21 cellular contexts compared by ENCODE assay signal in the genomic region with DNA sequence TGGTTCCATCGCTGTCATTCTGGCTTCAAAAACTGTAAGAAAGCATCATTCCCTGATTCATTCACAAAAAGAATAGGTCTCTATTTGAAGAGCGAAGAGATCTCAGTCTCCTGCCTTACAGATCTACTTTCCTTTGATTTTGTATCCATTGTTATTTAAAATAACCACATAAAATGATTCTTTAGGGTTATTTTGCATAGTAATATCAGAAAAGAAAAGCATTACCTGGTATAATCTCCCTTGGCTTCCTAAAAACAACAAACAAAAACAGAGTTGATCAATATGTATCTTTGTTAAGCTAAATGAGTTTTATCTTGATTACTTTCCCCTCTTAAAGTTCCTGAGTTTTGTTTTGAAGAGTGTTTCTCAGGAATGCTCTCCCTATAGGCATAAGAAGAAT.
DNase-seq lines count a peak whose midpoint lies in the region; ATAC-seq and TF ChIP-seq lines count a peak whose summit lies in the region.
"Had no signal": no experiment of that assay in that cellular context is flagged by ENCODE, and none has a peak within 500 bp of the region (broad histone marks: within the 10 kb centered on the region; RNA-seq: fewer than 3 reads in every experiment).

No MANE protein-coding gene starts in this region.

- H3K27me3 ChIP-seq in left ventricle myocardium inferior (ENCODE audit: low read depth) (no peaks in the 10 kb centered on the region), colonic mucosa (no peaks in the 10 kb centered on the region), mucosa of rectum (ENCODE audit: control insufficient read depth in 2 of 2, insufficient read depth in 2 of 2, low read length in 2 of 2) (no peaks in the 10 kb centered on the region)
- H3K27me3 ChIP-seq: spleen, uterus had no signal

- TF ChIP-seq CTCF in left ventricle myocardium inferior (IDR thresholded peaks at IDR 0.05; ENCODE audit: borderline replicate concordance) (no peak), colonic mucosa (IDR thresholded peaks at IDR 0.05) (no peak)

- H3K9ac ChIP-seq in colonic mucosa (ENCODE audit: low read depth in 2 of 2, low read length in 2 of 2) (peak overlapping the region in 1 of 2 donors; percentile 35), mucosa of rectum (ENCODE audit: low read depth in 1 of 2, low read length in 2 of 2) (peak overlapping the region; percentile 15 to 51)
- H3K9ac ChIP-seq: parathyroid adenoma, SK-N-SH had no signal

- CTCF ChIA-PET in HEK293T (lab: Yijun Ruan, JAX), result no interaction called here

- H3K4me1 ChIP-seq in left ventricle myocardium inferior, result peaks cover 7% of the 10 kb centered on the region
- no peaks in the 10 kb centered on the region for H3K4me1 ChIP-seq in colonic mucosa
- peaks cover 0 to 5% of the 10 kb centered on the region in 2 donors for H3K4me1 ChIP-seq in mucosa of rectum (ENCODE audit: control insufficient read depth in 2 of 2, insufficient read depth in 2 of 2, low read length in 2 of 2)
- H3K4me1 ChIP-seq: parathyroid adenoma, spleen had no signal

- intact Hi-C loops in left ventricle myocardium inferior (cut with micrococcal nuclease), result no loop called here
- intact Hi-C loops in left cardiac atrium (cut with DNase I), result no loop called here
- intact Hi-C loops in colonic mucosa (cut with DNase I), result loop anchor here (5.0 kb wide), 1 partner anchor 52 kb away; no protein-coding TSS in a partner anchor

- ATAC-seq in left cardiac atrium, result no peak
- ATAC-seq: activated CD8-positive, alpha-beta T cell treated with anti-CD3 and anti-CD28 coated beads for 36 hours had no signal

- H3K4me3 ChIP-seq in left ventricle myocardium inferior (peak overlapping the region; percentile 54), colonic mucosa (peak overlapping the region; percentile 25), mucosa of rectum (ENCODE audit: low read length in 2 of 2) (peak overlapping the region; percentile 64 to 74)
- H3K4me3 ChIP-seq: spleen had no signal

- no peaks in the 10 kb centered on the region for H3K36me3 ChIP-seq in left ventricle myocardium inferior
- H3K36me3 ChIP-seq in colonic mucosa, result no peaks in the 10 kb centered on the region
- H3K36me3 ChIP-seq in mucosa of rectum (ENCODE audit: control insufficient read depth in 2 of 2, insufficient read depth in 2 of 2, low read length in 2 of 2), result no peaks in the 10 kb centered on the region
- H3K36me3 ChIP-seq: uterus had no signal

- H3K27ac ChIP-seq in left ventricle myocardium inferior (replicated peaks) (no peak overlapping the region), colonic mucosa (peak overlapping the region; percentile 54), mucosa of rectum (ENCODE audit: low read depth in 2 of 2, low read length in 2 of 2) (peak overlapping the region; percentile 1 to 2)
- H3K27ac ChIP-seq: parathyroid adenoma, spleen, uterus had no signal

- POLR2A ChIA-PET in HEK293T (lab: Yijun Ruan, JAX), result interaction anchor here (0.8 to 1.1 kb wide), 2 partner anchors 50 to 62 kb away, joined by 3 to 4 read pairs; no protein-coding TSS in a partner anchor

- DNase-seq in left ventricle myocardium inferior (no peak), left cardiac atrium (no peak), colonic mucosa (no peak), foreskin melanocyte (no peak), kidney tubule cell (ENCODE audit: low spot score) (no peak), HEK293T (ENCODE audit: extremely low spot score) (no peak), C1 segment of cervical spinal cord (lab: John Stamatoyannopoulos, UW) (no peak)
- DNase-seq: activated CD8-positive, alpha-beta T cell treated with anti-CD3 and anti-CD28 coated beads for 36 hours; activated naive CD4-positive, alpha-beta T cell treated with anti-CD3 and anti-CD28 coated beads, Interleukin-2, amount 50 U/mL, for 16 hours; central memory CD4-positive, alpha-beta T cell; GF-D8; HCEC 1CT; midbrain; MV-4-11; NCI-H2081 treated with DMSO at 0.1 percent for 48 hours; SK-N-SH; spleen; stimulated activated naive CD4-positive, alpha-beta T cell treated with Interleukin-2 at 50 U/mL for 16 hours; uterus had no signal

- H3K9me3 ChIP-seq in left ventricle myocardium inferior (replicated peaks) (no peaks in the 10 kb centered on the region), colonic mucosa (no peaks in the 10 kb centered on the region), mucosa of rectum (ENCODE audit: control insufficient read depth in 2 of 2, low read length in 2 of 2) (no peaks in the 10 kb centered on the region)
- H3K9me3 ChIP-seq: SK-N-SH, spleen, uterus had no signal

TF ChIP-seq in HEK293T, 16 proteins besides CTCF, POLR2A, EP300 and RAD21:
- TF ChIP-seq, protein P1, sequence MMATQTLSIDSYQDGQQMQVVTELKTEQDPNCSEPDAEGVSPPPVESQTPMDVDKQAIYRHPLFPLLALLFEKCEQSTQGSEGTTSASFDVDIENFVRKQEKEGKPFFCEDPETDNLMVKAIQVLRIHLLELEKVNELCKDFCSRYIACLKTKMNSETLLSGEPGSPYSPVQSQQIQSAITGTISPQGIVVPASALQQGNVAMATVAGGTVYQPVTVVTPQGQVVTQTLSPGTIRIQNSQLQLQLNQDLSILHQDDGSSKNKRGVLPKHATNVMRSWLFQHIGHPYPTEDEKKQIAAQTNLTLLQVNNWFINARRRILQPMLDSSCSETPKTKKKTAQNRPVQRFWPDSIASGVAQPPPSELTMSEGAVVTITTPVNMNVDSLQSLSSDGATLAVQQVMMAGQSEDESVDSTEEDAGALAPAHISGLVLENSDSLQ (IDR thresholded peaks at IDR 0.05), result no peak
- TF ChIP-seq ZNF384 (IDR thresholded peaks at IDR 0.05) (no peak), CTBP1 (IDR thresholded peaks at IDR 0.05; ENCODE audit: borderline replicate concordance) (no peak), NFRKB (IDR thresholded peaks at IDR 0.05) (no peak), HDGF (IDR thresholded peaks at IDR 0.05; ENCODE audit: borderline replicate concordance) (no peak), SP1 (IDR thresholded peaks at IDR 0.05) (no peak), TARDBP (IDR thresholded peaks at IDR 0.05) (no peak), LEF1 (IDR thresholded peaks at IDR 0.05; ENCODE audit: borderline replicate concordance) (no peak)
